ENCODE assay signal across 17 cellular contexts in genomic region chr9:120851386-120851922, GRCh38. TPM values are rescaled to one million over a fixed set of nuclear protein-coding genes. Genes with fewer than 3 reads are reported as not detected.
DNase-seq lines count a peak whose midpoint lies in the region; ATAC-seq, FAIRE-seq and TF ChIP-seq lines count a peak whose summit lies in the region.
"Had no signal": no experiment of that assay in that cellular context is flagged by ENCODE, and none has a peak within 500 bp of the region (broad histone marks: within the 10 kb centered on the region; RNA-seq: fewer than 3 reads in every experiment).

No MANE protein-coding gene starts in this region.

- no peaks in the 10 kb centered on the region for H3K36me3 Mint-ChIP-seq in endodermal cell (ENCODE audit: low read depth)
- H3K36me3 Mint-ChIP-seq in stimulated activated naive B cell treated with anti-CD40 and anti-IgM and Interleukin-4, amounts not matched to agents 10 μg/mL and 1 μg/mL and 100 μg/mL, for 72 hours, result peaks cover 18 to 27% of the 10 kb centered on the region in 2 donors

- H3K4me1 ChIP-seq in HepG2 (ENCODE audit: insufficient read depth, low read length), result peaks cover 18% of the 10 kb centered on the region
- no peaks in the 10 kb centered on the region for H3K4me1 ChIP-seq in right lobe of liver
- no peaks in the 10 kb centered on the region for H3K4me1 ChIP-seq in PC-9 (replicated peaks; ENCODE audit: insufficient read depth)
- peaks cover 15% of the 10 kb centered on the region for H3K4me1 ChIP-seq in endodermal cell (ENCODE audit: control insufficient read depth, insufficient read depth, low read length)
- H3K4me1 ChIP-seq: suprapubic skin had no signal

- 96% methylated on average over 2 of the region's 2 CpGs for WGBS in HepG2 (ENCODE audit: low lambda C conversion rate)
- 100% methylated on average over 2 of the region's 2 CpGs for WGBS in right lobe of liver (ENCODE audit: insufficient coverage, low coverage, low lambda C conversion rate, missing lambda C conversion rate)
- 90 to 100% methylated on average over 2 of the region's 2 CpGs for WGBS in endodermal cell (ENCODE audit: insufficient coverage in 1 of 2, insufficient read length in 1 of 2), 2 experiments

- H3K27ac Mint-ChIP-seq in endodermal cell, result peak overlapping the region; percentile 91
- H3K27ac Mint-ChIP-seq in stimulated activated naive B cell treated with anti-CD40 and anti-IgM and Interleukin-4, amounts not matched to agents 10 μg/mL and 1 μg/mL and 100 μg/mL, for 72 hours, result peak overlapping the region; percentile 67

- H3K9me3 ChIP-seq in HepG2 (ENCODE audit: low read length) (no peaks in the 10 kb centered on the region), right lobe of liver (no peaks in the 10 kb centered on the region), PC-9 (ENCODE audit: insufficient read depth, low read depth) (no peaks in the 10 kb centered on the region), endodermal cell (ENCODE audit: control insufficient read depth, low read length) (no peaks in the 10 kb centered on the region)
- H3K9me3 ChIP-seq: pancreas, suprapubic skin had no signal

- FAIRE-seq in HepG2 (lab: Jason Lieb, UNC), result no peak
- FAIRE-seq: pancreas had no signal

- H3K27me3 ChIP-seq in HepG2 (ENCODE audit: control insufficient read depth in 1 of 2, insufficient read depth in 2 of 2, low read length in 2 of 2) (no peaks in the 10 kb centered on the region), right lobe of liver (no peaks in the 10 kb centered on the region), PC-9 (ENCODE audit: insufficient read depth, low read depth) (no peaks in the 10 kb centered on the region), endodermal cell (ENCODE audit: control insufficient read depth, insufficient read depth, low read length, poor library complexity, severe bottlenecking) (no peaks in the 10 kb centered on the region)
- H3K27me3 ChIP-seq: pancreas, suprapubic skin had no signal

- POLR2A ChIA-PET in HepG2 (lab: Yijun Ruan, JAX), result no interaction called here
- POLR2A ChIA-PET in PC-9 (lab: Charles Lee; ENCODE audit: unreplicated experiment), result interaction anchor here (0.6 kb wide), 1 partner anchor 32 kb away, joined by 7 read pairs; no protein-coding TSS in a partner anchor

- TF ChIP-seq CTCF in HepG2 (CRISPR knock-in tag; IDR thresholded peaks at IDR 0.05) (no peak), right lobe of liver (IDR thresholded peaks at IDR 0.05) (no peak), PC-9 (conservative IDR thresholded peaks at IDR 0.05) (no peak), endodermal cell (conservative IDR thresholded peaks at IDR 0.05) (no peak), coronary artery (IDR thresholded peaks at IDR 0.05) (no peak)

- in situ Hi-C loops in HepG2 (cut with HindIII; ENCODE audit: extremely low pct_ligation_motif_present, low pct_unique_long_range_greater_than_20kb), result no loop called here

- no peak overlapping the region for H2AFZ ChIP-seq in HepG2 (ENCODE audit: low read length)
- H2AFZ ChIP-seq in PC-9, result no peak overlapping the region

- TF ChIP-seq POLR2A in HepG2 (IDR thresholded peaks at IDR 0.05; ENCODE audit: insufficient read depth in 1 of 2, low read depth in 2 of 2, low read length in 2 of 2) (no peak), right lobe of liver (IDR thresholded peaks at IDR 0.05) (no peak)

- no peaks in the 10 kb centered on the region for H3K27me3 Mint-ChIP-seq in endodermal cell (ENCODE audit: insufficient read depth)
- H3K27me3 Mint-ChIP-seq in stimulated activated naive B cell treated with anti-CD40 and anti-IgM and Interleukin-4, amounts not matched to agents 10 μg/mL and 1 μg/mL and 100 μg/mL, for 72 hours, result no peaks in the 10 kb centered on the region
- H3K27me3 Mint-ChIP-seq: central memory CD8-positive, alpha-beta T cell had no signal

- no peaks in the 10 kb centered on the region for H4K20me1 ChIP-seq in HepG2 (ENCODE audit: insufficient read depth, low read length)
- no peaks in the 10 kb centered on the region for H4K20me1 ChIP-seq in PC-9 (ENCODE audit: insufficient read depth)

- H3K4me2 ChIP-seq in HepG2 (ENCODE audit: low read depth, low read length), result no peak overlapping the region
- no peak overlapping the region for H3K4me2 ChIP-seq in PC-9

- H3K79me2 ChIP-seq in HepG2 (ENCODE audit: insufficient read depth, low read length) (no peaks in the 10 kb centered on the region), PC-9 (ENCODE audit: low read depth) (no peaks in the 10 kb centered on the region)

- no peak overlapping the region for H3K4me3 ChIP-seq in HepG2 (replicated peaks in 1 of 3; ENCODE audit: insufficient read depth in 1 of 3, low read depth in 2 of 3, low read length in 3 of 3)
- H3K4me3 ChIP-seq in right lobe of liver, result no peak overlapping the region
- H3K4me3 ChIP-seq in PC-9, result no peak overlapping the region
- H3K4me3 ChIP-seq in endodermal cell (ENCODE audit: low read length), result no peak overlapping the region
- no peak overlapping the region for H3K4me3 ChIP-seq in coronary artery
- H3K4me3 ChIP-seq: pancreas, suprapubic skin had no signal

- H3K9me3 Mint-ChIP-seq in endodermal cell, result no peaks in the 10 kb centered on the region
- H3K9me3 Mint-ChIP-seq in stimulated activated naive B cell treated with anti-CD40 and anti-IgM and Interleukin-4, amounts not matched to agents 10 μg/mL and 1 μg/mL and 100 μg/mL, for 72 hours, result no peaks in the 10 kb centered on the region
- H3K9me3 Mint-ChIP-seq: central memory CD8-positive, alpha-beta T cell had no signal

- H3K4me3 Mint-ChIP-seq in endodermal cell, result no peak overlapping the region
- H3K4me3 Mint-ChIP-seq in stimulated activated naive B cell treated with anti-CD40 and anti-IgM and Interleukin-4, amounts not matched to agents 10 μg/mL and 1 μg/mL and 100 μg/mL, for 72 hours, result no peak overlapping the region
- H3K4me3 Mint-ChIP-seq: central memory CD8-positive, alpha-beta T cell had no signal

- H3K4me1 Mint-ChIP-seq in endodermal cell, result peaks cover 37% of the 10 kb centered on the region
- peaks cover 0 to 33% of the 10 kb centered on the region in 2 donors for H3K4me1 Mint-ChIP-seq in stimulated activated naive B cell treated with anti-CD40 and anti-IgM and Interleukin-4, amounts not matched to agents 10 μg/mL and 1 μg/mL and 100 μg/mL, for 72 hours

- TF ChIP-seq RAD21 in HepG2 (CRISPR knock-in tag; IDR thresholded peaks at IDR 0.05), result no peak

- DNase-seq in HepG2 (ENCODE audit: low spot score), result no peak
- no peak for DNase-seq in right lobe of liver
- no peak for DNase-seq in PC-9
- no peak for DNase-seq in endodermal cell
- DNase-seq in stimulated activated naive B cell treated with anti-CD40 and anti-IgM and Interleukin-4, amounts not matched to agents 10 μg/mL and 1 μg/mL and 100 μg/mL, for 72 hours, result no peak
- DNase-seq in coronary artery (ENCODE audit: low spot score), result no peak
- DNase-seq: Calu3; effector CD4-positive, alpha-beta T cell; NCI-H1417 treated with DMSO at 0.1 percent for 48 hours; OCI-M1; pancreas; stimulated activated CD4-positive, alpha-beta T cell treated with anti-CD3 and anti-CD28 coated beads, Interleukin-4, amount 100 ng/mL, for 1 hour; T-helper 9 cell had no signal

- no peaks in the 10 kb centered on the region for H3K9me2 ChIP-seq in PC-9 (ENCODE audit: insufficient read depth)

- CTCF ChIA-PET in HepG2 (lab: Yijun Ruan, JAX; ENCODE audit: low intra/inter-chr PET ratio, low total read pairs) (no interaction called here), PC-9 (lab: Charles Lee) (no interaction called here)

- BruUV-seq in HepG2 (replicated peaks; lab: Mats Ljungman, UMichigan) (no TSS peak), PC-9 (replicated peaks; lab: Mats Ljungman, UMichigan) (TSS peak; percentile 6)

- peaks cover 3% of the 10 kb centered on the region; the same call in 1 of the 2 replicates for H3F3A ChIP-seq in PC-9 (ENCODE audit: insufficient read depth, low read depth)

- H3K27ac ChIP-seq in HepG2 (ENCODE audit: extremely low read length, insufficient read depth, low read length), result no peak overlapping the region
- H3K27ac ChIP-seq in right lobe of liver, result no peak overlapping the region
- H3K27ac ChIP-seq in PC-9, result no peak overlapping the region
- H3K27ac ChIP-seq in endodermal cell (ENCODE audit: low read depth, low read length), result no peak overlapping the region
- peak overlapping the region in 1 of 2 donors; percentile 30 for H3K27ac ChIP-seq in coronary artery
- H3K27ac ChIP-seq: pancreas, suprapubic skin had no signal

- H3K9ac ChIP-seq in HepG2 (ENCODE audit: insufficient read depth, low read depth, low read length) (no peak overlapping the region), endodermal cell (ENCODE audit: extremely low read depth, low read length, poor library complexity, severe bottlenecking) (no peak overlapping the region)

- TF ChIP-seq EP300 in HepG2 (IDR thresholded peaks at IDR 0.05; ENCODE audit: low read depth in 2 of 2, low read length in 2 of 2), result no peak
- no peak for TF ChIP-seq EP300 in HepG2 (CRISPR knock-in tag; IDR thresholded peaks at IDR 0.05; ENCODE audit: borderline replicate concordance)

- no peaks in the 10 kb centered on the region; a peak in 1 of 5 replicates for H3K36me3 ChIP-seq in HepG2 (replicated peaks in 1 of 2; ENCODE audit: control insufficient read depth in 1 of 2, insufficient read depth in 2 of 2, low read length in 2 of 2)
- H3K36me3 ChIP-seq in right lobe of liver, result peaks cover 0 to 4% (median 0%) of the 10 kb centered on the region in 4 donors
- 0 out of 2 replicates have a peak, but pooled peaks cover 11% of the 10 kb centered on the region for H3K36me3 ChIP-seq in PC-9 (ENCODE audit: low read depth)
- H3K36me3 ChIP-seq in endodermal cell (ENCODE audit: control insufficient read depth, insufficient read depth, low read length), result peaks cover 20% of the 10 kb centered on the region

- ATAC-seq in HepG2, result peak; percentile 10; the same call in 1 of the 3 replicates
- ATAC-seq in right lobe of liver, result no peak
- ATAC-seq in stimulated activated naive B cell treated with anti-CD40 and anti-IgM and Interleukin-4, amounts not matched to agents 10 μg/mL and 1 μg/mL and 100 μg/mL, for 72 hours (replicated peaks), result no peak
- ATAC-seq in GM21423 (IDR thresholded peaks at IDR 0.05; ENCODE audit: unreplicated experiment), result no peak
- ATAC-seq in GM18907 (IDR thresholded peaks at IDR 0.05; ENCODE audit: unreplicated experiment), result no peak
- ATAC-seq: pancreas had no signal

- intact Hi-C loops in HepG2 (cut with micrococcal nuclease; ENCODE audit: unreplicated experiment), result no loop called here
- intact Hi-C loops in right lobe of liver (cut with DNase I), result no loop called here
- intact Hi-C loops in PC-9 (cut with micrococcal nuclease; ENCODE audit: unreplicated experiment), result no loop called here

RNA-seq across cellular contexts. Expression of gene PSMD5, which starts 8.7 kb away (rescaled TPM):
- total RNA-seq in HepG2 (2016; rRNA removed; fragmentation: Illumina TruSeq; extraction: Trizol), result 18.1 and 32.6 TPM in 2 replicates
- total RNA-seq in HepG2 (2016; cell fraction: cytosol; rRNA removed; fragmentation: Illumina TruSeq; extraction: Trizol; ENCODE audit: low read depth), result 4.5 and 4.8 TPM in 2 replicates
- 18.2 and 34.4 TPM in 2 replicates for total RNA-seq in HepG2 (2016; cell fraction: insoluble cytoplasmic fraction; rRNA removed; fragmentation: Illumina TruSeq; extraction: Trizol)
- total RNA-seq in HepG2 (2016; cell fraction: membrane; rRNA removed; fragmentation: Illumina TruSeq; extraction: Trizol), result 10.6 and 10.9 TPM in 2 replicates
- total RNA-seq in HepG2 (2016; cell fraction: nucleus; rRNA removed; fragmentation: Illumina TruSeq; extraction: Trizol), result 12.4 and 13.6 TPM in 2 replicates
- polyA plus RNA-seq in HepG2 (2011; rRNA removed), result 10.6 and 12.7 TPM in 2 replicates
- polyA plus RNA-seq in HepG2 (2011; cell fraction: cytosol; rRNA removed), result 5.4 and 8.9 TPM in 2 replicates
- polyA plus RNA-seq in HepG2 (2011; cell fraction: nucleus; rRNA removed), result 3.1 and 5.2 TPM in 2 replicates
- polyA plus RNA-seq in HepG2 (2012), result 9.2 and 10.8 TPM in 2 replicates
- 1.4 and 1.6 TPM in 2 replicates for polyA plus RNA-seq in HepG2 (2016; cell fraction: cytosol; fragmentation: Illumina TruSeq; extraction: Trizol; ENCODE audit: low read depth)
- 28.5 and 31.9 TPM in 2 replicates for polyA plus RNA-seq in HepG2 (2016; cell fraction: insoluble cytoplasmic fraction; fragmentation: Illumina TruSeq; extraction: Trizol; ENCODE audit: low read depth)
- 5.5 and 6.3 TPM in 2 replicates for polyA plus RNA-seq in HepG2 (2016; cell fraction: membrane; fragmentation: Illumina TruSeq; extraction: Trizol; ENCODE audit: low read depth)
- polyA plus RNA-seq in HepG2 (2016; cell fraction: nucleus; fragmentation: Illumina TruSeq; extraction: Trizol; ENCODE audit: insufficient read depth, low read depth), result 15.3 and 18.2 TPM in 2 replicates
- polyA minus RNA-seq in HepG2 (2011; rRNA and poly(A)+ RNA removed; ENCODE audit: low replicate concordance), result 11.4 and 32.6 TPM in 2 replicates
- polyA minus RNA-seq in HepG2 (2011; cell fraction: cytosol; rRNA and poly(A)+ RNA removed), result 10.7 and 13.2 TPM in 2 replicates
- polyA minus RNA-seq in HepG2 (2011; cell fraction: nucleus; rRNA and poly(A)+ RNA removed), result 14.9 and 16.2 TPM in 2 replicates
- total RNA-seq in right lobe of liver, result 10 to 100 TPM; 14.1 to 29.2 (median 21.5) TPM
- total RNA-seq in PC-9 (2021), result 86.4 and 96.2 TPM in 2 replicates
- 10 to 100 TPM; 21.8 to 52.7 TPM for total RNA-seq in endodermal cell
- polyA plus RNA-seq in endodermal cell (2013, experiment 1 of 2), result 29.3 TPM
- 28.7 TPM for polyA plus RNA-seq in endodermal cell (2013, experiment 2 of 2)

RNA-seq across cellular contexts. Expression of gene PHF19, which starts 25.5 kb away (rescaled TPM):
- total RNA-seq in HepG2 (2016; rRNA removed; fragmentation: Illumina TruSeq; extraction: Trizol) (38.9 and 41.3 TPM in 2 replicates), right lobe of liver (1 to 10 TPM; 2.2 to 8.0 (median 5.2) TPM), PC-9 (2021) (66.4 and 72.9 TPM in 2 replicates), endodermal cell (10 to 100 TPM; 17.9 to 21.9 TPM)
- total RNA-seq in HepG2 (2016; cell fraction: cytosol; rRNA removed; fragmentation: Illumina TruSeq; extraction: Trizol; ENCODE audit: low read depth), result 37.4 and 48.9 TPM in 2 replicates
- 37.1 and 41.5 TPM in 2 replicates for total RNA-seq in HepG2 (2016; cell fraction: insoluble cytoplasmic fraction; rRNA removed; fragmentation: Illumina TruSeq; extraction: Trizol)
- 43.2 and 56.9 TPM in 2 replicates for total RNA-seq in HepG2 (2016; cell fraction: membrane; rRNA removed; fragmentation: Illumina TruSeq; extraction: Trizol)
- 34.7 and 40.7 TPM in 2 replicates for total RNA-seq in HepG2 (2016; cell fraction: nucleus; rRNA removed; fragmentation: Illumina TruSeq; extraction: Trizol)
- 25.5 and 29.7 TPM in 2 replicates for polyA plus RNA-seq in HepG2 (2011; rRNA removed)
- 20.2 and 33.0 TPM in 2 replicates for polyA plus RNA-seq in HepG2 (2011; cell fraction: cytosol; rRNA removed)
- polyA plus RNA-seq in HepG2 (2011; cell fraction: nucleus; rRNA removed), result 61.0 and 76.3 TPM in 2 replicates
- 20.3 and 24.3 TPM in 2 replicates for polyA plus RNA-seq in HepG2 (2012)
- polyA plus RNA-seq in HepG2 (2016; cell fraction: cytosol; fragmentation: Illumina TruSeq; extraction: Trizol; ENCODE audit: low read depth), result 79.2 and 107 TPM in 2 replicates
- 42.2 and 45.3 TPM in 2 replicates for polyA plus RNA-seq in HepG2 (2016; cell fraction: insoluble cytoplasmic fraction; fragmentation: Illumina TruSeq; extraction: Trizol; ENCODE audit: low read depth)
- polyA plus RNA-seq in HepG2 (2016; cell fraction: membrane; fragmentation: Illumina TruSeq; extraction: Trizol; ENCODE audit: low read depth), result 66.8 and 74.2 TPM in 2 replicates
- 60.4 and 66.8 TPM in 2 replicates for polyA plus RNA-seq in HepG2 (2016; cell fraction: nucleus; fragmentation: Illumina TruSeq; extraction: Trizol; ENCODE audit: insufficient read depth, low read depth)
- polyA minus RNA-seq in HepG2 (2011; rRNA and poly(A)+ RNA removed; ENCODE audit: low replicate concordance), result 67.2 and 159 TPM in 2 replicates
- polyA minus RNA-seq in HepG2 (2011; cell fraction: cytosol; rRNA and poly(A)+ RNA removed), result 15.8 and 17.7 TPM in 2 replicates
- 34.7 and 42.2 TPM in 2 replicates for polyA minus RNA-seq in HepG2 (2011; cell fraction: nucleus; rRNA and poly(A)+ RNA removed)
- 30.5 TPM for polyA plus RNA-seq in endodermal cell (2013, experiment 1 of 2)
- polyA plus RNA-seq in endodermal cell (2013, experiment 2 of 2), result 27.9 TPM

RNA-seq across cellular contexts. Expression of gene FBXW2, which starts 58.2 kb away (rescaled TPM):
- 43.1 and 55.2 TPM in 2 replicates for total RNA-seq in HepG2 (2016; rRNA removed; fragmentation: Illumina TruSeq; extraction: Trizol)
- 13.6 and 16.4 TPM in 2 replicates for total RNA-seq in HepG2 (2016; cell fraction: cytosol; rRNA removed; fragmentation: Illumina TruSeq; extraction: Trizol; ENCODE audit: low read depth)
- 46.9 and 47.7 TPM in 2 replicates for total RNA-seq in HepG2 (2016; cell fraction: insoluble cytoplasmic fraction; rRNA removed; fragmentation: Illumina TruSeq; extraction: Trizol)
- total RNA-seq in HepG2 (2016; cell fraction: membrane; rRNA removed; fragmentation: Illumina TruSeq; extraction: Trizol), result 41.5 and 42.1 TPM in 2 replicates
- total RNA-seq in HepG2 (2016; cell fraction: nucleus; rRNA removed; fragmentation: Illumina TruSeq; extraction: Trizol), result 48.1 and 51.0 TPM in 2 replicates
- 30.9 and 35.4 TPM in 2 replicates for polyA plus RNA-seq in HepG2 (2011; rRNA removed)
- polyA plus RNA-seq in HepG2 (2011; cell fraction: cytosol; rRNA removed), result 23.4 and 28.9 TPM in 2 replicates
- polyA plus RNA-seq in HepG2 (2011; cell fraction: nucleus; rRNA removed), result 30.6 and 35.1 TPM in 2 replicates
- 20.7 and 22.2 TPM in 2 replicates for polyA plus RNA-seq in HepG2 (2012)
- 17.7 and 25.1 TPM in 2 replicates for polyA plus RNA-seq in HepG2 (2016; cell fraction: cytosol; fragmentation: Illumina TruSeq; extraction: Trizol; ENCODE audit: low read depth)
- polyA plus RNA-seq in HepG2 (2016; cell fraction: insoluble cytoplasmic fraction; fragmentation: Illumina TruSeq; extraction: Trizol; ENCODE audit: low read depth), result 47.5 and 52.1 TPM in 2 replicates
- 40.6 and 40.8 TPM in 2 replicates for polyA plus RNA-seq in HepG2 (2016; cell fraction: membrane; fragmentation: Illumina TruSeq; extraction: Trizol; ENCODE audit: low read depth)
- 68.4 and 72.5 TPM in 2 replicates for polyA plus RNA-seq in HepG2 (2016; cell fraction: nucleus; fragmentation: Illumina TruSeq; extraction: Trizol; ENCODE audit: insufficient read depth, low read depth)
- 26.3 and 75.5 TPM in 2 replicates for polyA minus RNA-seq in HepG2 (2011; rRNA and poly(A)+ RNA removed; ENCODE audit: low replicate concordance)
- polyA minus RNA-seq in HepG2 (2011; cell fraction: cytosol; rRNA and poly(A)+ RNA removed), result 16.9 and 17.3 TPM in 2 replicates
- polyA minus RNA-seq in HepG2 (2011; cell fraction: nucleus; rRNA and poly(A)+ RNA removed), result 62.8 and 65.0 TPM in 2 replicates
- total RNA-seq in right lobe of liver, result 10 to 100 TPM; 26.5 to 42.5 (median 35.6) TPM
- 69.6 and 77.7 TPM in 2 replicates for total RNA-seq in PC-9 (2021)
- total RNA-seq in endodermal cell, result 10 to 100 TPM; 63.2 to 77.1 TPM
- polyA plus RNA-seq in endodermal cell (2013, experiment 1 of 2), result 26.0 TPM
- 22.4 TPM for polyA plus RNA-seq in endodermal cell (2013, experiment 2 of 2)
